Comparison of ENCODE assay signal across 29 cellular contexts in the genomic region with DNA sequence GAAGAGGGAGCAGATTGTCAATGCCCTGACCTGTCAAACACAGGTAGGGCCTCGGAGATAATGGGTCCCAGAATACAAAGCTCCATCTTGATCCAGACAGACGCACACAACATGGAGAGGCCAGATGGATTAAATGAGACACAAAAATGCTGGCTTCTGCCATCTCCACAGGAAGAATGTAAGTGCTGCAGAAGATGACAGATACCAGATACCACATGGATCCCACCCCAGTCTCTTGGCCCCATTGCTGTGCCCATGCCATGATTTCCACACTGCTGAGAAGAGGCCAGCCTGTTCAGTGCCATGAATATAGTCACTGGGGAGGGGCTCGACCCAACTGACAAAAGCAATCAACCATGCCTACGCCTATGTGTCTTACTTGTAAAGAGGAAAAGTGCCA.
"Had no signal": no experiment of that assay in that cellular context is flagged by ENCODE, and none has a peak within 500 bp of the region (broad histone marks: within the 10 kb centered on the region; RNA-seq: fewer than 3 reads in every experiment).

No MANE protein-coding gene starts in this region.

- H3K4me1 ChIP-seq: left lung, lower lobe of right lung, pancreas, psoas muscle, uterus had no signal

- H3K27me3 Mint-ChIP-seq: activated B cell treated with CpG ODN at 0.5 μM for 24 hours; activated CD8-positive, alpha-beta memory T cell treated with anti-CD3 and anti-CD28 coated beads, Interleukin-2, amount 10 ng/mL, durations not matched to agents 7 days and 5 days; activated naive CD4-positive, alpha-beta T cell treated with anti-CD3 and anti-CD28 coated beads, Interleukin-2, amount 50 U/mL, for 24 hours; activated naive CD8-positive, alpha-beta T cell treated with anti-CD3 and anti-CD28 coated beads, Interleukin-2, amount 50 U/mL, for 24 hours; effector memory CD8-positive, alpha-beta T cell; stimulated activated naive CD8-positive, alpha-beta T cell treated with anti-CD3 and anti-CD28 coated beads, Interleukin-15, Interleukin-2, amounts not matched to agents 100 ng/mL and 50 ng/mL, for 24 hours; type B pancreatic cell had no signal

- DNase-seq: activated B cell treated with CpG ODN at 0.5 μM for 24 hours; activated CD8-positive, alpha-beta memory T cell treated with anti-CD3 and anti-CD28 coated beads, Interleukin-2, amount 10 ng/mL, durations not matched to agents 7 days and 5 days; activated CD8-positive, alpha-beta T cell treated with anti-CD3 and anti-CD28 coated beads, Interleukin-2, amount 10 ng/mL, durations not matched to agents 7 days and 5 days; activated naive CD8-positive, alpha-beta T cell treated with anti-CD3 and anti-CD28 coated beads, Interleukin-2, amount 50 U/mL, for 24 hours; activated T-cell treated with anti-CD3 and anti-CD28 coated beads, Interleukin-2, amount 50 U/mL, for 48 hours; amygdala; caudate nucleus; cortex of kidney; effector memory CD8-positive, alpha-beta T cell; erythroblast; foreskin fibroblast; heart right ventricle; left lung; lower lobe of right lung; mucosa of descending colon; nucleus accumbens; pancreas; psoas muscle; sigmoid colon; small intestine; stimulated activated CD4-positive, alpha-beta T cell treated with anti-CD3 and anti-CD28 coated beads, Interleukin-4, amount 100 ng/mL, for 24 hours; uterus had no signal

- H3K27ac Mint-ChIP-seq: activated B cell treated with CpG ODN at 0.5 μM for 24 hours; activated CD8-positive, alpha-beta memory T cell treated with anti-CD3 and anti-CD28 coated beads, Interleukin-2, amount 10 ng/mL, durations not matched to agents 7 days and 5 days; activated CD8-positive, alpha-beta T cell treated with anti-CD3 and anti-CD28 coated beads, Interleukin-2, amount 10 ng/mL, durations not matched to agents 7 days and 5 days; activated naive CD4-positive, alpha-beta T cell treated with anti-CD3 and anti-CD28 coated beads, Interleukin-2, amount 50 U/mL, for 24 hours; activated naive CD8-positive, alpha-beta T cell treated with anti-CD3 and anti-CD28 coated beads, Interleukin-2, amount 50 U/mL, for 24 hours; activated T-helper 2 cell treated with anti-CD3 and anti-CD28 coated beads, Interferon-gamma antibody, Interleukin-2, Interleukin-4, amounts not matched to agents 10 μg/mL and 5 μg/mL and 100 μg/mL, durations not matched to agents 14 hours and 24 hours and 36 hours; effector memory CD8-positive, alpha-beta T cell; stimulated activated effector memory CD8-positive, alpha-beta T cell treated with anti-CD3 and anti-CD28 coated beads, Interleukin-12 subunit alpha, Interleukin-12 subunit beta, amount 100 ng/mL, for 72 hours; stimulated activated naive CD8-positive, alpha-beta T cell treated with anti-CD3 and anti-CD28 coated beads, Interleukin-15, Interleukin-2, amounts not matched to agents 100 ng/mL and 50 ng/mL, for 24 hours; type B pancreatic cell had no signal

- ATAC-seq: activated CD8-positive, alpha-beta memory T cell treated with anti-CD3 and anti-CD28 coated beads, Interleukin-2, amount 10 ng/mL, durations not matched to agents 7 days and 5 days; activated CD8-positive, alpha-beta T cell treated with anti-CD3 and anti-CD28 coated beads, Interleukin-2, amount 10 ng/mL, durations not matched to agents 7 days and 5 days; activated naive CD8-positive, alpha-beta T cell treated with anti-CD3 and anti-CD28 coated beads, Interleukin-2, amount 50 U/mL, for 24 hours; effector memory CD8-positive, alpha-beta T cell; heart right ventricle; left lung; lower lobe of right lung; mucosa of descending colon; pancreas; psoas muscle; stimulated activated effector memory CD8-positive, alpha-beta T cell treated with anti-CD3 and anti-CD28 coated beads, Interleukin-12 subunit alpha, Interleukin-12 subunit beta, amount 100 ng/mL, for 72 hours had no signal

- H3K4me3 Mint-ChIP-seq: activated B cell treated with CpG ODN at 0.5 μM for 24 hours; activated CD8-positive, alpha-beta memory T cell treated with anti-CD3 and anti-CD28 coated beads, Interleukin-2, amount 10 ng/mL, durations not matched to agents 7 days and 5 days; activated CD8-positive, alpha-beta T cell treated with anti-CD3 and anti-CD28 coated beads, Interleukin-2, amount 10 ng/mL, durations not matched to agents 7 days and 5 days; activated naive CD4-positive, alpha-beta T cell treated with anti-CD3 and anti-CD28 coated beads, Interleukin-2, amount 50 U/mL, for 24 hours; activated naive CD8-positive, alpha-beta T cell treated with anti-CD3 and anti-CD28 coated beads, Interleukin-2, amount 50 U/mL, for 24 hours; effector memory CD8-positive, alpha-beta T cell; nephron; stimulated activated effector memory CD8-positive, alpha-beta T cell treated with anti-CD3 and anti-CD28 coated beads, Interleukin-12 subunit alpha, Interleukin-12 subunit beta, amount 100 ng/mL, for 72 hours; stimulated activated naive CD8-positive, alpha-beta T cell treated with anti-CD3 and anti-CD28 coated beads, Interleukin-15, Interleukin-2, amounts not matched to agents 100 ng/mL and 50 ng/mL, for 24 hours; type B pancreatic cell had no signal

- H3K4me3 ChIP-seq: heart right ventricle, left lung, lower lobe of right lung, mucosa of descending colon, pancreas, psoas muscle, sigmoid colon, thoracic aorta, uterus had no signal

- H3K27ac ChIP-seq: heart right ventricle, left lung, lower lobe of right lung, pancreas, psoas muscle, sigmoid colon, thoracic aorta, uterus had no signal

- H3K27me3 ChIP-seq: heart right ventricle, left lung, pancreas, sigmoid colon, uterus had no signal

- H3K9me3 Mint-ChIP-seq: activated B cell treated with CpG ODN at 0.5 μM for 24 hours; activated naive CD4-positive, alpha-beta T cell treated with anti-CD3 and anti-CD28 coated beads, Interleukin-2, amount 50 U/mL, for 24 hours; activated naive CD8-positive, alpha-beta T cell treated with anti-CD3 and anti-CD28 coated beads, Interleukin-2, amount 50 U/mL, for 24 hours; activated T-helper 2 cell treated with anti-CD3 and anti-CD28 coated beads, Interferon-gamma antibody, Interleukin-2, Interleukin-4, amounts not matched to agents 10 μg/mL and 5 μg/mL and 100 μg/mL, durations not matched to agents 14 hours and 24 hours and 36 hours; nephron; stimulated activated effector memory CD8-positive, alpha-beta T cell treated with anti-CD3 and anti-CD28 coated beads, Interleukin-12 subunit alpha, Interleukin-12 subunit beta, amount 100 ng/mL, for 72 hours; stimulated activated naive CD8-positive, alpha-beta T cell treated with anti-CD3 and anti-CD28 coated beads, Interleukin-15, Interleukin-2, amounts not matched to agents 100 ng/mL and 50 ng/mL, for 24 hours; type B pancreatic cell had no signal

- H3K4me1 Mint-ChIP-seq: activated B cell treated with CpG ODN at 0.5 μM for 24 hours; activated CD8-positive, alpha-beta memory T cell treated with anti-CD3 and anti-CD28 coated beads, Interleukin-2, amount 10 ng/mL, durations not matched to agents 7 days and 5 days; activated naive CD4-positive, alpha-beta T cell treated with anti-CD3 and anti-CD28 coated beads, Interleukin-2, amount 50 U/mL, for 24 hours; activated naive CD8-positive, alpha-beta T cell treated with anti-CD3 and anti-CD28 coated beads, Interleukin-2, amount 50 U/mL, for 24 hours; stimulated activated effector memory CD8-positive, alpha-beta T cell treated with anti-CD3 and anti-CD28 coated beads, Interleukin-12 subunit alpha, Interleukin-12 subunit beta, amount 100 ng/mL, for 72 hours had no signal

- H3K36me3 ChIP-seq: left lung, thoracic aorta, uterus had no signal

- H3K36me3 Mint-ChIP-seq: activated CD8-positive, alpha-beta memory T cell treated with anti-CD3 and anti-CD28 coated beads, Interleukin-2, amount 10 ng/mL, durations not matched to agents 7 days and 5 days; activated naive CD4-positive, alpha-beta T cell treated with anti-CD3 and anti-CD28 coated beads, Interleukin-2, amount 50 U/mL, for 24 hours; stimulated activated effector memory CD8-positive, alpha-beta T cell treated with anti-CD3 and anti-CD28 coated beads, Interleukin-12 subunit alpha, Interleukin-12 subunit beta, amount 100 ng/mL, for 72 hours had no signal

- H3K9me3 ChIP-seq: heart right ventricle, left lung, lower lobe of right lung, mucosa of descending colon, pancreas, psoas muscle, sigmoid colon, thoracic aorta, uterus had no signal
